In the genomic region with DNA sequence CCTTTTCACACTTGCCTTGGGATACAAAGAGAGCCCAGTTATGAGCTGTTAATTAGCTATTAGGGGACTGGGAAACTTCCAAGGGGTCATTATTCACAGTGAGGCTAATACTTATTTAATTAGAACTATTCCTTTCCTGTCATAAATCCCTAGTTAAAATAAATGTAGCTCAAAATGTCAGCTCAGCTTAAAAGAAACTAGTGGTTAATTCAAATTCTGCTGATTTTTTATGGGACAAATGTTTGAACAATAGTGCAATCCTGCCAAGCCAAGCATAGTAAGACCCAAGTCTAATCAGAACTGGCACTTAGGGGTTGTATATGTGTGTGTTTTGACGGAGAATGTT, we compare ENCODE assay signal across 13 cellular contexts.
"Had no signal": no experiment of that assay in that cellular context is flagged by ENCODE, and none has a peak within 500 bp of the region (broad histone marks: within the 10 kb centered on the region; RNA-seq: fewer than 3 reads in every experiment).

No MANE protein-coding gene starts in this region.

- H3K27ac ChIP-seq: esophagus muscularis mucosa, parathyroid adenoma, vagina had no signal

- H3K79me2 ChIP-seq: parathyroid adenoma had no signal

- H3K27me3 ChIP-seq: spleen, vagina had no signal

- H3K4me3 Mint-ChIP-seq: activated naive CD4-positive, alpha-beta T cell treated with anti-CD3 and anti-CD28 coated beads, Interleukin-2, amount 50 U/mL, for 24 hours; activated T-cell treated with anti-CD3 and anti-CD28 coated beads, Interleukin-2, amount 50 U/mL, for 4 hours; memory B cell had no signal

- ATAC-seq: activated T-cell treated with anti-CD3 and anti-CD28 coated beads, Interleukin-2, amount 50 U/mL, for 4 hours; heart right ventricle had no signal

- H3K9ac ChIP-seq: parathyroid adenoma had no signal

- H3K9me3 ChIP-seq: esophagus muscularis mucosa, heart right ventricle, spleen, stomach, vagina had no signal

- H3K9me3 Mint-ChIP-seq: activated naive CD4-positive, alpha-beta T cell treated with anti-CD3 and anti-CD28 coated beads, Interleukin-2, amount 50 U/mL, for 24 hours; memory B cell had no signal

- H3K36me3 Mint-ChIP-seq: activated naive CD4-positive, alpha-beta T cell treated with anti-CD3 and anti-CD28 coated beads, Interleukin-2, amount 50 U/mL, for 24 hours; memory B cell had no signal

- H3K27ac Mint-ChIP-seq: memory B cell had no signal

- H3K4me3 ChIP-seq: esophagus muscularis mucosa, heart right ventricle, spleen, stomach, vagina had no signal

- DNase-seq: activated CD8-positive, alpha-beta memory T cell treated with anti-CD3 and anti-CD28 coated beads, Interleukin-2, amount 50 U/mL, for 4 hours; activated effector memory CD4-positive, alpha-beta T cell treated with Interleukin-2 at 50 U/mL for 16 hours; activated T-cell treated with anti-CD3 and anti-CD28 coated beads, Interleukin-2, amount 50 U/mL, for 4 hours; effector CD8-positive, alpha-beta T cell; heart right ventricle; spleen; stomach; trophoblast cell had no signal

- H3K27me3 Mint-ChIP-seq: activated naive CD4-positive, alpha-beta T cell treated with anti-CD3 and anti-CD28 coated beads, Interleukin-2, amount 50 U/mL, for 24 hours; memory B cell had no signal

- H3K4me1 ChIP-seq: parathyroid adenoma, stomach, vagina had no signal

- H3K36me3 ChIP-seq: esophagus muscularis mucosa, spleen, stomach, vagina had no signal

- H2AFZ ChIP-seq: parathyroid adenoma had no signal
